Comparison of ENCODE assay signal across 1 cellular context in genomic region chr6:36788186-36788585, GRCh38.
TF ChIP-seq lines count a peak whose summit lies in the region.

No MANE protein-coding gene starts in this region.

TF ChIP-seq in HepG2, 621 proteins besides CTCF, POLR2A, EP300 and RAD21:
- TF ChIP-seq PTBP1 (IDR thresholded peaks at IDR 0.05; ENCODE audit: low read depth, low read length, poor library complexity, severe bottlenecking) (no peak), KLF15 (CRISPR knock-in tag; IDR thresholded peaks at IDR 0.05; ENCODE audit: borderline replicate concordance) (no peak), ZNF607 (CRISPR knock-in tag; IDR thresholded peaks at IDR 0.05; ENCODE audit: borderline replicate concordance) (no peak), ZNF7 (CRISPR knock-in tag; IDR thresholded peaks at IDR 0.05) (no peak), PHF21A (CRISPR knock-in tag; IDR thresholded peaks at IDR 0.05) (no peak), CAMTA2 (CRISPR knock-in tag; IDR thresholded peaks at IDR 0.05; ENCODE audit: borderline replicate concordance) (no peak), ZNF256 (CRISPR knock-in tag; conservative IDR thresholded peaks at IDR 0.05) (no peak), YY1 (IDR thresholded peaks at IDR 0.05; ENCODE audit: insufficient read depth, insufficient replicate concordance, low read depth, low read length) (no peak), YEATS4 (CRISPR knock-in tag; IDR thresholded peaks at IDR 0.05; ENCODE audit: borderline replicate concordance) (no peak), ZNF232 (CRISPR knock-in tag; IDR thresholded peaks at IDR 0.05; ENCODE audit: borderline replicate concordance) (no peak), HMG20B (CRISPR knock-in tag; conservative IDR thresholded peaks at IDR 0.05) (no peak), ZNF816 (CRISPR knock-in tag; IDR thresholded peaks at IDR 0.05; ENCODE audit: borderline replicate concordance) (no peak), ASH2L (IDR thresholded peaks at IDR 0.05; ENCODE audit: insufficient read length, low read depth, low read length) (no peak), HOXD1 (CRISPR knock-in tag; IDR thresholded peaks at IDR 0.05) (no peak), MED13 (CRISPR knock-in tag; IDR thresholded peaks at IDR 0.05) (no peak), ZBTB38 (CRISPR knock-in tag; IDR thresholded peaks at IDR 0.05) (no peak), SIX1 (CRISPR knock-in tag; IDR thresholded peaks at IDR 0.05; ENCODE audit: borderline replicate concordance) (no peak), SMAD9 (CRISPR knock-in tag; IDR thresholded peaks at IDR 0.05) (no peak)
- TF ChIP-seq, protein P1, sequence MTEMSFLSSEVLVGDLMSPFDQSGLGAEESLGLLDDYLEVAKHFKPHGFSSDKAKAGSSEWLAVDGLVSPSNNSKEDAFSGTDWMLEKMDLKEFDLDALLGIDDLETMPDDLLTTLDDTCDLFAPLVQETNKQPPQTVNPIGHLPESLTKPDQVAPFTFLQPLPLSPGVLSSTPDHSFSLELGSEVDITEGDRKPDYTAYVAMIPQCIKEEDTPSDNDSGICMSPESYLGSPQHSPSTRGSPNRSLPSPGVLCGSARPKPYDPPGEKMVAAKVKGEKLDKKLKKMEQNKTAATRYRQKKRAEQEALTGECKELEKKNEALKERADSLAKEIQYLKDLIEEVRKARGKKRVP (CRISPR knock-in tag; IDR thresholded peaks at IDR 0.05) = no peak
- TF ChIP-seq, protein P2, sequence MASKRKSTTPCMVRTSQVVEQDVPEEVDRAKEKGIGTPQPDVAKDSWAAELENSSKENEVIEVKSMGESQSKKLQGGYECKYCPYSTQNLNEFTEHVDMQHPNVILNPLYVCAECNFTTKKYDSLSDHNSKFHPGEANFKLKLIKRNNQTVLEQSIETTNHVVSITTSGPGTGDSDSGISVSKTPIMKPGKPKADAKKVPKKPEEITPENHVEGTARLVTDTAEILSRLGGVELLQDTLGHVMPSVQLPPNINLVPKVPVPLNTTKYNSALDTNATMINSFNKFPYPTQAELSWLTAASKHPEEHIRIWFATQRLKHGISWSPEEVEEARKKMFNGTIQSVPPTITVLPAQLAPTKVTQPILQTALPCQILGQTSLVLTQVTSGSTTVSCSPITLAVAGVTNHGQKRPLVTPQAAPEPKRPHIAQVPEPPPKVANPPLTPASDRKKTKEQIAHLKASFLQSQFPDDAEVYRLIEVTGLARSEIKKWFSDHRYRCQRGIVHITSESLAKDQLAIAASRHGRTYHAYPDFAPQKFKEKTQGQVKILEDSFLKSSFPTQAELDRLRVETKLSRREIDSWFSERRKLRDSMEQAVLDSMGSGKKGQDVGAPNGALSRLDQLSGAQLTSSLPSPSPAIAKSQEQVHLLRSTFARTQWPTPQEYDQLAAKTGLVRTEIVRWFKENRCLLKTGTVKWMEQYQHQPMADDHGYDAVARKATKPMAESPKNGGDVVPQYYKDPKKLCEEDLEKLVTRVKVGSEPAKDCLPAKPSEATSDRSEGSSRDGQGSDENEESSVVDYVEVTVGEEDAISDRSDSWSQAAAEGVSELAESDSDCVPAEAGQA (IDR thresholded peaks at IDR 0.05; ENCODE audit: low read depth) = no peak
- TF ChIP-seq, protein P2 (CRISPR knock-in tag; IDR thresholded peaks at IDR 0.05; ENCODE audit: borderline replicate concordance) = no peak
